Comparison of ENCODE assay signal across 8 cellular contexts in genomic region chr1:16727190-16728111, GRCh38. TPM values are rescaled to one million over a fixed set of nuclear protein-coding genes. Genes with fewer than 3 reads are reported as not detected.
DNase-seq lines count a peak whose midpoint lies in the region; ATAC-seq and TF ChIP-seq lines count a peak whose summit lies in the region.
"Had no signal": no experiment of that assay in that cellular context is flagged by ENCODE, and none has a peak within 500 bp of the region (broad histone marks: within the 10 kb centered on the region; RNA-seq: fewer than 3 reads in every experiment).

No MANE protein-coding gene starts in this region.

- no peak overlapping the region for H3K4me3 ChIP-seq in heart left ventricle

- H3K36me3 Mint-ChIP-seq in progenitor cell of endocrine pancreas (ENCODE audit: insufficient read depth) = no peaks in the 10 kb centered on the region
- H3K36me3 Mint-ChIP-seq: T-cell had no signal

- ATAC-seq in GM21576 (IDR thresholded peaks at IDR 0.05; ENCODE audit: unreplicated experiment) (peak; percentile 55), heart left ventricle (peak in 3 of 4 donors; percentile 26 to 66 (median 42)), HG03045 (IDR thresholded peaks at IDR 0.05; ENCODE audit: unreplicated experiment) (no peak)

- no peaks in the 10 kb centered on the region for H3K36me3 ChIP-seq in heart left ventricle

- no peaks in the 10 kb centered on the region for H3K9me3 Mint-ChIP-seq in progenitor cell of endocrine pancreas (ENCODE audit: low read depth)
- H3K9me3 Mint-ChIP-seq: T-cell had no signal

- 75 to 88% (median 86%) methylated on average over 42 of the region's 42 CpGs for WGBS in heart left ventricle, 4 donors

- intact Hi-C loops in heart left ventricle (cut with DNase I) = loop anchor here in 3 of 10 donors (10.0 kb wide), 3 partner anchors 93 to 197 kb away; partner anchors contain the start of gene CROCC (in 1 of the 3)

- no peaks in the 10 kb centered on the region for H3K9me3 ChIP-seq in heart left ventricle

- no peaks in the 10 kb centered on the region for H3K27me3 Mint-ChIP-seq in progenitor cell of endocrine pancreas
- H3K27me3 Mint-ChIP-seq: T-cell had no signal

- no peak overlapping the region for H3K27ac ChIP-seq in heart left ventricle

- H3K27me3 ChIP-seq in heart left ventricle = peaks cover 5 to 44% (median 25%) of the 10 kb centered on the region in 9 donors

- H3K4me1 Mint-ChIP-seq in progenitor cell of endocrine pancreas (ENCODE audit: low read depth) = peaks cover 2% of the 10 kb centered on the region

- TF ChIP-seq CTCF in heart left ventricle (IDR thresholded peaks at IDR 0.05) (no peak), progenitor cell of endocrine pancreas (IDR thresholded peaks at IDR 0.05; ENCODE audit: unreplicated experiment) (no peak)

- DNase-seq in NCI-H1694 (lab: John Stamatoyannopoulos, UW) = peak; percentile 29
- peak; percentile 23 for DNase-seq in activated CD8-positive, alpha-beta memory T cell treated with anti-CD3 and anti-CD28 coated beads, Interleukin-2, amount 50 U/mL, for 24 hours (ENCODE audit: extremely low read depth)
- DNase-seq in heart left ventricle = peak in 2 of 5 donors; percentile 33 to 75
- DNase-seq in stimulated activated CD4-positive, alpha-beta T cell treated with anti-CD3 and anti-CD28 coated beads, Interleukin-4, amount 100 ng/mL, for 24 hours = peak; percentile 84
- DNase-seq in progenitor cell of endocrine pancreas (ENCODE audit: low spot score, unreplicated experiment) = no peak

- no peak overlapping the region for H3K4me3 Mint-ChIP-seq in progenitor cell of endocrine pancreas (ENCODE audit: low read depth)
- H3K4me3 Mint-ChIP-seq: T-cell had no signal

- no peak overlapping the region for H3K27ac Mint-ChIP-seq in progenitor cell of endocrine pancreas
- H3K27ac Mint-ChIP-seq: T-cell had no signal

- no peak for TF ChIP-seq POLR2A in heart left ventricle (IDR thresholded peaks at IDR 0.05)

- H3K4me1 ChIP-seq in heart left ventricle = no peaks in the 10 kb centered on the region

RNA-seq across cellular contexts. Expression of gene RNU1-4, which starts 12.9 kb away (rescaled TPM):
- total RNA-seq in heart left ventricle (1,000 to 10,000 TPM in 6 of 9 donors, 100 to 1,000 TPM in 1, not detected in 2; 364 to 3,776 (median 2,470) TPM), progenitor cell of endocrine pancreas (3,923 and 3,957 TPM in 2 replicates)
- not detected for polyA plus RNA-seq in heart left ventricle
